ENCODE assay signal across 8 cellular contexts in the genomic region with DNA sequence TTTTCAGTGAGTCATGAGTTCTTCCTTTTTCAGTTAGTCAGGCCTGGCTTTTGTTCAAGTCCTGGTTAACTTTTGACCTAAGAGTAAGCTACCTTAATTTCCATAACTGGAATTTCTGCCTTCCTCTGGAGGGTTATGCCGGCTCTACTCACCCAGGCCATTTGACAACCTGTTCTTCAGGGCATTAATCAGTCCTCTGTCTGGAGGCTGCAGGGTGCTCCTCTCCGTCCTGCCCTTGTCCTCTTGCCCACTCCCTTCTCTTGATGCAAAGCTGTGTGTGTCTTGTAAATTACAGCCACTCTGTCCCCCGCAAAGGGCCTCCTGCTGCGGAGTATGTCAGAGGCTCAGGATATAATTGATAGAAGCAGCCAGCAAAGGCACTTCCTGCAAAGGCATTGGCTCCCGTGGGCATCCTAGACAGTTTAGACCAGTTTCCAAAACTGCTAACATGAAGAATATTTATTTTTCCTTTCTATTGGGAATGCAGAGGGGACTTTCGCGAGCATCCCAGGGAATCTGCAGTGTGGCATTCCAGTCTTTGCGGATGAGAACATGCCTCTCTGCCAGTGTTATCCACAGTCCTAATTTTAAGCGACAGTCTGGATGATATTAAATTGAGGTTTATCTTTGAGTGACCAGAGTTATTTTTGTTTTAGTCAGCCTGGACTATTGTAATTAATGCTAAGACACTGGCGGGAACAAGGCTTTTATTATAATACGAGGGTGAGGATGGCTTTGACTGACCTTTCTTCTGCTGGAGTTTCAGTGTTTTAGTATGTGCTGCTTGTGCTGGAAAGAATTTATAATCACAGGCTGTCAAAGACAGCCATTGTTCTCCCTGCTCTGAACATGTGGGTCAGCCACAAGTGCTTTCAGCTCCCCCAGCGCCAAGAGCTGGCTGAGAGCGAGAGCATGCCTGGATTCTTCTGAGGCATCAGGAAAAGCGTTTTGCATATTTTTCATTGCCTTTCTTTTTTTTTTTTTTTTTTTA.
DNase-seq lines count a peak whose midpoint lies in the region; TF ChIP-seq lines count a peak whose summit lies in the region.

No MANE protein-coding gene starts in this region.

- H3K27me3 Mint-ChIP-seq in Calu3 (ENCODE audit: unreplicated experiment): no peaks in the 10 kb centered on the region

- no peak for TF ChIP-seq CTCF in Calu3 (IDR thresholded peaks at IDR 0.05; ENCODE audit: unreplicated experiment)

- CTCF ChIA-PET in Calu3 (lab: Charles Lee): interaction anchor here (0.7 to 1.6 kb wide), 4 partner anchors 12 to 321 kb away, joined by 3 to 5 read pairs (median 4); no protein-coding TSS in a partner anchor

- intact Hi-C loops in Calu3 (cut with micrococcal nuclease; ENCODE audit: unreplicated experiment): loop anchor here (5.0 kb wide), 2 partner anchors 105 to 250 kb away; no protein-coding TSS in a partner anchor

- peak overlapping the region; percentile 55 for H3K4me3 Mint-ChIP-seq in Calu3 (ENCODE audit: low read depth, unreplicated experiment)

- H3K4me1 Mint-ChIP-seq in Calu3 (ENCODE audit: low read depth, unreplicated experiment): peaks cover 27% of the 10 kb centered on the region

- BruUV-seq in Calu3 (replicated peaks; lab: Mats Ljungman, UMichigan): no TSS peak

- no peaks in the 10 kb centered on the region for H3K9me3 Mint-ChIP-seq in Calu3 (ENCODE audit: low read depth, unreplicated experiment)

- peak overlapping the region; percentile 57 for H3K27ac Mint-ChIP-seq in Calu3 (ENCODE audit: unreplicated experiment)

- peaks cover 8% of the 10 kb centered on the region for H3K36me3 Mint-ChIP-seq in Calu3 (ENCODE audit: insufficient read depth, unreplicated experiment)

- DNase-seq in Calu3: peak; percentile 55
- DNase-seq in RKO (ENCODE audit: low spot score): peak; percentile 3
- peak; percentile 95 for DNase-seq in foreskin melanocyte
- peak in 54 of 56 donors; percentile 6 to 92 (median 74) for DNase-seq in nucleus accumbens (lab: John Stamatoyannopoulos, UW)
- DNase-seq in HUDEP-2 (lab: John Stamatoyannopoulos, UW; ENCODE audit: unreplicated experiment in 76 of 76): no peak
- no peak for DNase-seq in AML-193 (lab: John Stamatoyannopoulos, UW)
- no peak for DNase-seq in Kasumi-1 (lab: John Stamatoyannopoulos, UW)
- no peak for DNase-seq in UCSD-AML1 (lab: John Stamatoyannopoulos, UW; ENCODE audit: unreplicated experiment)

Comparison
In these comparisons a context has a peak if more than half of its experiments do, and no peak if none do; other contexts are left out.
1. DNase-seq: peak in Calu3 (single experiment), RKO (single experiment), foreskin melanocyte (single experiment) and nucleus accumbens (54 of 56); none in HUDEP-2 (0 of 76), AML-193 (0 of 2), Kasumi-1 (0 of 2) and UCSD-AML1 (single experiment).